ENCODE assay signal across 10 cellular contexts in the genomic region with DNA sequence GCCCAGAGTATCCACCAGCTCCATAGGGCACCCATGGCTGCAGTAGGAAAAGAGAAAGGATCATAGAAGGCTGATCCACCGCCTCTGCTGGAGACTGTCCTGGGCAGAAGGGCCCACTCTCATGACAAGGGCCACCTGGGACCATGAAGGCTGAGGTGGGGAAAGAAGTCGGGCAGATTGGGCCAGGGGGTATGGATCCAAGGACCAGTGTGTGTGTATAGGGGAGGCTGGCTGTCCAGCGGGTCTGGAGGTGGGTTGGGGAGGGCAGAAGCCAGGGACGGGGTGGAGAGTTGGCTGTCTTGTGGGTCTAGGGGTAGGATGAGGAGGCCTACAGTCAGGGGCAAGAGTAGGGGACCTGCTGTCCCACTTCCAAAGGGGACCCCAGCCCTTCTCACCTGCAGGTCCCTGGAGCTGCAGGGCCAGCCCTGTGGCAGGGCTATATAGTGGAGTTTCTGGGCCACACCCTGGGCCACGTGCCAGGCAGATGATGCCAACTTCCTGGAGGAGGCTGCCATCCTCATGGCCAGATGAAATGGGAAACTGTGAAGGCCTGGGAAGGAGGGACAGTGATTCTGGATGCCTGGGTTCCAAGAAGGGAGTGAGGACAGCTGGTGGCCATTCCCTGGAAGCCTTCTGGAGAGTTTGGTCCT. TPM values are rescaled to one million over a fixed set of nuclear protein-coding genes. Genes with fewer than 3 reads are reported as not detected.
A peak's percentile ranks its signal among the peaks of the same experiment; 100 is the strongest.
DNase-seq lines count a peak whose midpoint lies in the region; ATAC-seq and TF ChIP-seq lines count a peak whose summit lies in the region.
"Had no signal": no experiment of that assay in that cellular context is flagged by ENCODE, and none has a peak within 500 bp of the region (broad histone marks: within the 10 kb centered on the region; RNA-seq: fewer than 3 reads in every experiment).

A gene (minus strand): TSS at position 51 of the 650 bp plus-strand sequence.

- H3K4me3 ChIP-seq in transverse colon = peak within 1 kb of the TSS in 3 of 4 donors; percentile 25 to 28 (median 25)

- peaks cover 3% of the 10 kb centered on the region for H3K27me3 ChIP-seq in transverse colon

- no peaks in the 10 kb centered on the region for H3K9me3 Mint-ChIP-seq in activated T-cell treated with anti-CD3 and anti-CD28 coated beads, Interleukin-2, amount 50 U/mL, for 24 hours
- peaks cover 12% of the 10 kb centered on the region for H3K9me3 Mint-ChIP-seq in activated T-cell treated with anti-CD3 and anti-CD28 coated beads, Interleukin-2, amount 50 U/mL, for 4 hours
- peaks cover 0 to 10% of the 10 kb centered on the region in 2 donors for H3K9me3 Mint-ChIP-seq in activated naive CD4-positive, alpha-beta T cell treated with anti-CD3 and anti-CD28 coated beads, Interleukin-2, amount 50 U/mL, for 72 hours

- TF ChIP-seq CTCF in transverse colon (IDR thresholded peaks at IDR 0.05) = no peak

- intact Hi-C loops in transverse colon (cut with DNase I; ENCODE audit: low total_unique reads) = no loop called here

- peak within 1 kb of the TSS; percentile 55 to 77 (median 66) for H3K27ac ChIP-seq in transverse colon

- H3K36me3 Mint-ChIP-seq in activated T-cell treated with anti-CD3 and anti-CD28 coated beads, Interleukin-2, amount 50 U/mL, for 24 hours (ENCODE audit: low read depth) = no peaks in the 10 kb centered on the region
- H3K36me3 Mint-ChIP-seq in activated T-cell treated with anti-CD3 and anti-CD28 coated beads, Interleukin-2, amount 50 U/mL, for 4 hours (ENCODE audit: insufficient read depth) = no peaks in the 10 kb centered on the region
- peaks cover 8% of the 10 kb centered on the region in 2 donors for H3K36me3 Mint-ChIP-seq in activated naive CD4-positive, alpha-beta T cell treated with anti-CD3 and anti-CD28 coated beads, Interleukin-2, amount 50 U/mL, for 72 hours

- WGBS in transverse colon (ENCODE audit: low coverage in 1 of 2), 2 donors = 77 to 100% methylated on average over 1 to 5 of the region's 5 CpGs

- peaks cover 59% of the 10 kb centered on the region for H3K4me1 Mint-ChIP-seq in activated T-cell treated with anti-CD3 and anti-CD28 coated beads, Interleukin-2, amount 50 U/mL, for 24 hours (ENCODE audit: low read depth)
- peaks cover 53% of the 10 kb centered on the region for H3K4me1 Mint-ChIP-seq in activated T-cell treated with anti-CD3 and anti-CD28 coated beads, Interleukin-2, amount 50 U/mL, for 4 hours (ENCODE audit: low read depth)

- TF ChIP-seq EP300 in transverse colon (IDR thresholded peaks at IDR 0.05; ENCODE audit: low read depth) = no peak

- H3K4me1 ChIP-seq in transverse colon = peaks cover 0 to 42% (median 28%) of the 10 kb centered on the region in 4 donors

- H3K27ac Mint-ChIP-seq in activated T-cell treated with anti-CD3 and anti-CD28 coated beads, Interleukin-2, amount 50 U/mL, for 24 hours = peak within 1 kb of the TSS; percentile 92
- H3K27ac Mint-ChIP-seq in activated naive CD4-positive, alpha-beta T cell treated with anti-CD3 and anti-CD28 coated beads, Interleukin-2, amount 50 U/mL, for 72 hours = peak within 1 kb of the TSS; percentile 39 to 80

- H3K27me3 Mint-ChIP-seq in activated T-cell treated with anti-CD3 and anti-CD28 coated beads, Interleukin-2, amount 50 U/mL, for 24 hours = no peaks in the 10 kb centered on the region
- H3K27me3 Mint-ChIP-seq in activated T-cell treated with anti-CD3 and anti-CD28 coated beads, Interleukin-2, amount 50 U/mL, for 4 hours (ENCODE audit: low read depth) = no peaks in the 10 kb centered on the region

- in situ Hi-C loops in transverse colon (cut with MboI; ENCODE audit: low pct_ligation_motif_present in 1 of 4, low pct_unique_long_range_greater_than_20kb in 1 of 4, low sequenced_read_pairs in 3 of 4) = no loop called here

- no peak for ATAC-seq in activated T-cell treated with anti-CD3 and anti-CD28 coated beads, Interleukin-2, amount 50 U/mL, for 4 hours
- no peak for ATAC-seq in activated naive CD4-positive, alpha-beta T cell treated with anti-CD3 and anti-CD28 coated beads, Interleukin-2, amount 50 U/mL, for 72 hours

- no peaks in the 10 kb centered on the region for H3K36me3 ChIP-seq in transverse colon

- no peak within 1 kb of the TSS for H3K4me3 Mint-ChIP-seq in activated T-cell treated with anti-CD3 and anti-CD28 coated beads, Interleukin-2, amount 50 U/mL, for 24 hours
- no peak within 1 kb of the TSS for H3K4me3 Mint-ChIP-seq in activated T-cell treated with anti-CD3 and anti-CD28 coated beads, Interleukin-2, amount 50 U/mL, for 4 hours

- peak; percentile 87 for TF ChIP-seq POLR2A in transverse colon (IDR thresholded peaks at IDR 0.05)

- H3K9me3 ChIP-seq in transverse colon = peaks cover 0 to 1% of the 10 kb centered on the region in 2 donors

- DNase-seq in activated T-cell treated with anti-CD3 and anti-CD28 coated beads, Interleukin-2, amount 50 U/mL, for 24 hours = no peak
- DNase-seq in activated T-cell treated with anti-CD3 and anti-CD28 coated beads, Interleukin-2, amount 50 U/mL, for 4 hours = no peak
- no peak for DNase-seq in activated naive CD4-positive, alpha-beta T cell treated with anti-CD3 and anti-CD28 coated beads, Interleukin-2, amount 50 U/mL, for 72 hours (ENCODE audit: low spot score in 2 of 2)
- DNase-seq in mesenteric fat pad (ENCODE audit: low spot score) = no peak
- DNase-seq in transverse colon = peak; percentile 87
- no peak for DNase-seq in GM19238 (ENCODE audit: insufficient read length, low spot score)
- no peak for DNase-seq in NCI-H1417 (lab: John Stamatoyannopoulos, UW)
- no peak for DNase-seq in GM03348 (ENCODE audit: low spot score)
- DNase-seq: effector CD8-positive, alpha-beta T cell; NCI-H526 treated with DMSO at 0.1 percent for 48 hours had no signal

RNA-seq across cellular contexts. Expression of the gene that starts here (rescaled TPM):
- 1 to 10 TPM; 1.7 to 3.0 (median 2.5) TPM for total RNA-seq in activated T-cell treated with anti-CD3 and anti-CD28 coated beads, Interleukin-2, amount 50 U/mL, for 4 hours
- total RNA-seq in activated naive CD4-positive, alpha-beta T cell treated with anti-CD3 and anti-CD28 coated beads, Interleukin-2, amount 50 U/mL, for 72 hours = 1 to 10 TPM; 4.6 to 8.2 TPM
- 108 TPM for total RNA-seq in mesenteric fat pad
- 1,000 to 10,000 TPM; 1,603 to 6,178 (median 2,329) TPM for total RNA-seq in transverse colon

Comparison
In these comparisons a context has a peak if more than half of its experiments do, and no peak if none do; other contexts are left out.
1. RNA of the gene that starts here (total RNA-seq): 1,603 to 6,178 TPM in transverse colon; 108 TPM in mesenteric fat pad (single experiment), 4.6 to 8.2 TPM in activated naive CD4-positive, alpha-beta T cell treated with anti-CD3 and anti-CD28 coated beads, Interleukin-2, amount 50 U/mL, for 72 hours and 1.7 to 3.0 TPM in activated T-cell treated with anti-CD3 and anti-CD28 coated beads, Interleukin-2, amount 50 U/mL, for 4 hours; every median in the first group is over 10 times any median in the second.